Comparison of ENCODE assay signal across 8 cellular contexts in the genomic region with DNA sequence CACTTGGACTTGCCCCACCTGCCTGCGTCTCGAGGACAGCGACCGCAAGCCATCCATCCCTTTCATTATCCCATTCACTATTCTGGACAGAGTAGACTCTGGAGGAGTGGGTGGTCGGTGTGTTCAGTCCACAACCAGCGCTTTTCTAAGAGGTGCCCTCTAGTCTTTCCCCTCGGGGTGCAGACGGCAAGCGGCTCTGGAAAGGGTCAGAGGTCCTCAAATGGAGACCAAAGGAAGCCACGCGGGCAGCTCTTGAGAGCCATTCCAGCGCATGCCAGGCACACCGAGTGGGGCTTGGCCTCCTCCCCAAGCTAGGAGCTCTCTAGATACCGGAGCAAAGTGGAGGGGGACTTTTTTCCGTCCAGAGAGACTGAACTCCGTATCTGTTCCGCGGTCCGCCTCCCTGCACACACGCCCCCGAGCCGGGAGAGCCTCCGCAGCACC. TPM values are rescaled to one million over a fixed set of nuclear protein-coding genes. Genes with fewer than 3 reads are reported as not detected.
DNase-seq lines count a peak whose midpoint lies in the region; ATAC-seq and TF ChIP-seq lines count a peak whose summit lies in the region.

No MANE protein-coding gene starts in this region.

- ATAC-seq in HG03571 (IDR thresholded peaks at IDR 0.05; ENCODE audit: unreplicated experiment): peak; percentile 8
- peak; percentile 7 to 10 for ATAC-seq in gastrocnemius medialis
- ATAC-seq in GM18861 (IDR thresholded peaks at IDR 0.05; ENCODE audit: unreplicated experiment): no peak

- H3K36me3 ChIP-seq in hepatocyte (replicated peaks; ENCODE audit: insufficient read depth, low read depth) (no peaks in the 10 kb centered on the region), gastrocnemius medialis (no peaks in the 10 kb centered on the region)

- H3K27me3 Mint-ChIP-seq in activated T-helper 2 cell treated with anti-CD3 and anti-CD28 coated beads, Interferon-gamma antibody, Interleukin-2, Interleukin-4, amounts not matched to agents 10 μg/mL and 5 μg/mL and 100 μg/mL, durations not matched to agents 14 hours and 24 hours and 36 hours (ENCODE audit: low read depth): peaks cover 51% of the 10 kb centered on the region

- H3K4me1 ChIP-seq in hepatocyte (ENCODE audit: insufficient read depth) (peaks cover 13% of the 10 kb centered on the region), gastrocnemius medialis (peaks cover 9 to 18% of the 10 kb centered on the region in 2 donors)

- no peak for DNase-seq in GM12864 (ENCODE audit: low read depth)
- DNase-seq in activated T-helper 2 cell treated with anti-CD3 and anti-CD28 coated beads, Interferon-gamma antibody, Interleukin-2, Interleukin-4, amounts not matched to agents 10 μg/mL and 5 μg/mL and 100 μg/mL, durations not matched to agents 14 hours and 24 hours and 36 hours (ENCODE audit: low spot score): no peak
- peak; percentile 58 for DNase-seq in hepatocyte (ENCODE audit: low spot score)
- peak in 1 of 2 donors; percentile 28 for DNase-seq in gastrocnemius medialis
- no peak for DNase-seq in NAMALWA (ENCODE audit: low spot score)
- no peak for DNase-seq in SIG-M5 treated with dmso at 0.1 percent for 504 hours (lab: John Stamatoyannopoulos, UW; ENCODE audit: unreplicated experiment)

- H3K9me3 ChIP-seq in hepatocyte (ENCODE audit: low read depth): no peaks in the 10 kb centered on the region
- H3K9me3 ChIP-seq in gastrocnemius medialis: no peaks in the 10 kb centered on the region

- intact Hi-C loops in activated T-helper 2 cell treated with anti-CD3 and anti-CD28 coated beads, Interferon-gamma antibody, Interleukin-2, Interleukin-4, amounts not matched to agents 10 μg/mL and 5 μg/mL and 100 μg/mL, durations not matched to agents 14 hours and 24 hours and 36 hours (cut with micrococcal nuclease): loop anchor here (5.0 kb wide), 5 partner anchors 39 to 271 kb away; a partner anchor contains a TSS
- intact Hi-C loops in gastrocnemius medialis (cut with DNase I; ENCODE audit: low total_unique reads): no loop called here

- H2AFZ ChIP-seq in hepatocyte: peak overlapping the region; percentile 88

- peak overlapping the region; percentile 99 for H3K27ac ChIP-seq in hepatocyte
- H3K27ac ChIP-seq in gastrocnemius medialis: peak overlapping the region; percentile 82 to 94 (median 88)

- no peaks in the 10 kb centered on the region for H4K20me1 ChIP-seq in hepatocyte (ENCODE audit: insufficient read depth, poor library complexity, severe bottlenecking)

- peak overlapping the region; percentile 82 for H3K4me2 ChIP-seq in hepatocyte

- no peak for TF ChIP-seq POLR2A in gastrocnemius medialis (IDR thresholded peaks at IDR 0.05)

- 9% methylated on average over 23 of the region's 23 CpGs for WGBS in hepatocyte (ENCODE audit: low lambda C conversion rate, missing lambda C conversion rate)

- H3K36me3 Mint-ChIP-seq in activated T-helper 2 cell treated with anti-CD3 and anti-CD28 coated beads, Interferon-gamma antibody, Interleukin-2, Interleukin-4, amounts not matched to agents 10 μg/mL and 5 μg/mL and 100 μg/mL, durations not matched to agents 14 hours and 24 hours and 36 hours (ENCODE audit: low read depth): no peaks in the 10 kb centered on the region

- no peak for TF ChIP-seq CTCF in GM12864 (IDR thresholded peaks at IDR 0.05; ENCODE audit: low read depth, low read length, missing control alignments)
- no peak for TF ChIP-seq CTCF in hepatocyte (IDR thresholded peaks at IDR 0.05; ENCODE audit: poor library complexity)
- no peak for TF ChIP-seq CTCF in gastrocnemius medialis (IDR thresholded peaks at IDR 0.05 in 4 of 5, conservative IDR thresholded peaks at IDR 0.05 in 1 of 5)

- H3K9me2 ChIP-seq in hepatocyte (replicated peaks; ENCODE audit: insufficient read depth): no peaks in the 10 kb centered on the region

- peaks cover 33% of the 10 kb centered on the region for H3K4me1 Mint-ChIP-seq in activated T-helper 2 cell treated with anti-CD3 and anti-CD28 coated beads, Interferon-gamma antibody, Interleukin-2, Interleukin-4, amounts not matched to agents 10 μg/mL and 5 μg/mL and 100 μg/mL, durations not matched to agents 14 hours and 24 hours and 36 hours (ENCODE audit: low read depth)

- H3K79me2 ChIP-seq in hepatocyte: peaks cover 18% of the 10 kb centered on the region

- peak overlapping the region; percentile 87 for H3K4me3 Mint-ChIP-seq in activated T-helper 2 cell treated with anti-CD3 and anti-CD28 coated beads, Interferon-gamma antibody, Interleukin-2, Interleukin-4, amounts not matched to agents 10 μg/mL and 5 μg/mL and 100 μg/mL, durations not matched to agents 14 hours and 24 hours and 36 hours (ENCODE audit: low read depth)

- in situ Hi-C loops in gastrocnemius medialis (cut with MboI; ENCODE audit: low sequenced_read_pairs in 4 of 4): no loop called here

- no peaks in the 10 kb centered on the region for H3K27me3 ChIP-seq in hepatocyte
- H3K27me3 ChIP-seq in gastrocnemius medialis: no peaks in the 10 kb centered on the region

- H3K27ac Mint-ChIP-seq in activated T-helper 2 cell treated with anti-CD3 and anti-CD28 coated beads, Interferon-gamma antibody, Interleukin-2, Interleukin-4, amounts not matched to agents 10 μg/mL and 5 μg/mL and 100 μg/mL, durations not matched to agents 14 hours and 24 hours and 36 hours: peak overlapping the region; percentile 80

- H3K9me3 Mint-ChIP-seq in activated T-helper 2 cell treated with anti-CD3 and anti-CD28 coated beads, Interferon-gamma antibody, Interleukin-2, Interleukin-4, amounts not matched to agents 10 μg/mL and 5 μg/mL and 100 μg/mL, durations not matched to agents 14 hours and 24 hours and 36 hours: no peaks in the 10 kb centered on the region

- H3K4me3 ChIP-seq in GM12864 (ENCODE audit: low read depth, low read length) (peak overlapping the region; percentile 75), hepatocyte (peak overlapping the region; percentile 81), gastrocnemius medialis (peak overlapping the region; percentile 61 to 88 (median 71))

RNA-seq across cellular contexts. Expression of a gene that starts 0.7 kb away (rescaled TPM):
- 8.7 and 9.6 TPM in 2 replicates for total RNA-seq in activated T-helper 2 cell treated with anti-CD3 and anti-CD28 coated beads, Interferon-gamma antibody, Interleukin-2, Interleukin-4, amounts not matched to agents 10 μg/mL and 5 μg/mL and 100 μg/mL, durations not matched to agents 14 hours and 24 hours and 36 hours
- total RNA-seq in hepatocyte: 33.9 and 35.1 TPM in 2 replicates
- polyA plus RNA-seq in hepatocyte: 48.1 and 48.6 TPM in 2 replicates
- total RNA-seq in gastrocnemius medialis: 1 to 10 TPM; 3.1 to 5.2 (median 3.9) TPM
